Comparison of ENCODE assay signal across 13 cellular contexts in the genomic region with DNA sequence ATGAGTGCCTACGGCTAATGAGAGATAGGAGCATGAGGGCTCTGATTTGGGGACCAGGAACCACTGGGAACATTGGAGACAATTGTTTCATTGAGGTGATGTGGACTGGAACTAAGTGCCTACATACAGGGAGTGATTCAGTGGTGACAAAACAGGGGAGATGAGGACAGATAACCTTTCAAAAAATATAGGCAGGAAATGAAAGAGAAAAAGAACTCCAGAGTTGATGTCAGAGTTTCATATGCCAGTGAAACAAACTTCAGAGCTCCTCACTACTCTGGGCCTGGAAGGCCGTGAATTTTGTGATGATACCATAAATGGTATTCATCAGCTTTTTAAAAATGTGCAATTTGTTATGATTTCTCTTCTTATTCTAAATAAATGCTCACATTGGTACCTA. TPM values are rescaled to one million over a fixed set of nuclear protein-coding genes. Genes with fewer than 3 reads are reported as not detected.
DNase-seq lines count a peak whose midpoint lies in the region; ATAC-seq and TF ChIP-seq lines count a peak whose summit lies in the region.
"Had no signal": no experiment of that assay in that cellular context is flagged by ENCODE, and none has a peak within 500 bp of the region (broad histone marks: within the 10 kb centered on the region; RNA-seq: fewer than 3 reads in every experiment).

No MANE protein-coding gene starts in this region.

- peak overlapping the region; percentile 97 for H3K27ac Mint-ChIP-seq in activated CD4-positive, alpha-beta T cell treated with anti-CD3 and anti-CD28 coated beads for 36 hours
- H3K27ac Mint-ChIP-seq in IgD-negative memory B cell (peak overlapping the region; percentile 7 to 92 (median 85)), chondrocyte (ENCODE audit: unreplicated experiment) (no peak overlapping the region)
- peak overlapping the region; percentile 89 for H3K27ac Mint-ChIP-seq in activated naive CD8-positive, alpha-beta T cell treated with anti-CD3 and anti-CD28 coated beads, Interleukin-2, amount 10 ng/mL, durations not matched to agents 7 days and 5 days

- H3K27me3 Mint-ChIP-seq in activated CD4-positive, alpha-beta T cell treated with anti-CD3 and anti-CD28 coated beads for 36 hours = peaks cover 4% of the 10 kb centered on the region
- H3K27me3 Mint-ChIP-seq in IgD-negative memory B cell (no peaks in the 10 kb centered on the region), chondrocyte (ENCODE audit: low read depth) (no peaks in the 10 kb centered on the region)
- H3K27me3 Mint-ChIP-seq in activated naive CD8-positive, alpha-beta T cell treated with anti-CD3 and anti-CD28 coated beads, Interleukin-2, amount 10 ng/mL, durations not matched to agents 7 days and 5 days = no peaks in the 10 kb centered on the region

- no peak for TF ChIP-seq CTCF in chondrocyte (IDR thresholded peaks at IDR 0.05)

- H3K27ac ChIP-seq in skin epidermis = peak overlapping the region in 11 of 21 experiments; percentile 18 to 90 (median 73)
- H3K27ac ChIP-seq: ovary had no signal

- no peak for DNase-seq in activated CD4-positive, alpha-beta T cell treated with anti-CD3 and anti-CD28 coated beads for 36 hours
- DNase-seq in activated CD4-positive, alpha-beta T cell treated with anti-CD3 and anti-CD28 coated beads, Interleukin-2, amount 50 U/mL, for 1 hour = no peak
- no peak for DNase-seq in activated naive CD8-positive, alpha-beta T cell treated with anti-CD3 and anti-CD28 coated beads, Interleukin-2, amount 10 ng/mL, durations not matched to agents 7 days and 5 days
- DNase-seq in effector CD4-positive, alpha-beta T cell = no peak
- DNase-seq in NCI-H1694 (lab: John Stamatoyannopoulos, UW) (no peak), chondrocyte (ENCODE audit: low spot score) (no peak)
- DNase-seq: head of caudate nucleus, NCI-H2227 treated with DMSO at 0.1 percent for 48 hours, ovary had no signal

- POLR2A ChIA-PET in activated CD4-positive, alpha-beta T cell treated with anti-CD3 and anti-CD28 coated beads for 36 hours (lab: Charles Lee) = interaction anchor here (0.6 to 2.4 kb wide), 8 partner anchors 10 to 196 kb away, joined by 3 to 17 read pairs (median 5); a partner anchor contains a TSS
- POLR2A ChIA-PET in activated naive CD8-positive, alpha-beta T cell treated with anti-CD3 and anti-CD28 coated beads, Interleukin-2, amount 10 ng/mL, durations not matched to agents 7 days and 5 days (lab: Charles Lee) = interaction anchor here (1.3 to 2.4 kb wide), 5 partner anchors 23 to 166 kb away, joined by 4 to 11 read pairs (median 7); a partner anchor contains a TSS

- peaks cover 50% of the 10 kb centered on the region for H3K4me1 Mint-ChIP-seq in activated CD4-positive, alpha-beta T cell treated with anti-CD3 and anti-CD28 coated beads for 36 hours
- H3K4me1 Mint-ChIP-seq in IgD-negative memory B cell (peaks cover 31 to 39% (median 33%) of the 10 kb centered on the region in 3 donors), chondrocyte (ENCODE audit: low read depth) (peaks cover 5% of the 10 kb centered on the region)
- H3K4me1 Mint-ChIP-seq in activated naive CD8-positive, alpha-beta T cell treated with anti-CD3 and anti-CD28 coated beads, Interleukin-2, amount 10 ng/mL, durations not matched to agents 7 days and 5 days = peaks cover 48% of the 10 kb centered on the region

- H3K4me3 Mint-ChIP-seq in activated CD4-positive, alpha-beta T cell treated with anti-CD3 and anti-CD28 coated beads for 36 hours = peak overlapping the region; percentile 31
- peak overlapping the region in 2 of 4 donors; percentile 58 to 89 for H3K4me3 Mint-ChIP-seq in IgD-negative memory B cell
- peak overlapping the region; percentile 72 for H3K4me3 Mint-ChIP-seq in activated naive CD8-positive, alpha-beta T cell treated with anti-CD3 and anti-CD28 coated beads, Interleukin-2, amount 10 ng/mL, durations not matched to agents 7 days and 5 days
- H3K4me3 Mint-ChIP-seq in chondrocyte (ENCODE audit: unreplicated experiment) = no peak overlapping the region

- no peaks in the 10 kb centered on the region for H3K36me3 Mint-ChIP-seq in activated CD4-positive, alpha-beta T cell treated with anti-CD3 and anti-CD28 coated beads for 36 hours (ENCODE audit: low read depth)
- H3K36me3 Mint-ChIP-seq in IgD-negative memory B cell (no peaks in the 10 kb centered on the region), chondrocyte (ENCODE audit: low read depth) (no peaks in the 10 kb centered on the region)
- peaks cover 9% of the 10 kb centered on the region for H3K36me3 Mint-ChIP-seq in activated naive CD8-positive, alpha-beta T cell treated with anti-CD3 and anti-CD28 coated beads, Interleukin-2, amount 10 ng/mL, durations not matched to agents 7 days and 5 days

- CTCF ChIA-PET in activated CD4-positive, alpha-beta T cell treated with anti-CD3 and anti-CD28 coated beads for 36 hours (lab: Charles Lee) = interaction anchor here (0.9 to 2.1 kb wide), 3 partner anchors 10 to 27 kb away, joined by 4 to 6 read pairs (median 6); no protein-coding TSS in a partner anchor

- H3K9me3 Mint-ChIP-seq in activated CD4-positive, alpha-beta T cell treated with anti-CD3 and anti-CD28 coated beads for 36 hours (ENCODE audit: low read depth) = peaks cover 2% of the 10 kb centered on the region
- no peaks in the 10 kb centered on the region for H3K9me3 Mint-ChIP-seq in IgD-negative memory B cell
- peaks cover 1% of the 10 kb centered on the region for H3K9me3 Mint-ChIP-seq in activated naive CD8-positive, alpha-beta T cell treated with anti-CD3 and anti-CD28 coated beads, Interleukin-2, amount 10 ng/mL, durations not matched to agents 7 days and 5 days
- no peaks in the 10 kb centered on the region for H3K9me3 Mint-ChIP-seq in chondrocyte (ENCODE audit: low read depth)

- peak; percentile 63 for ATAC-seq in activated CD4-positive, alpha-beta T cell treated with anti-CD3 and anti-CD28 coated beads for 36 hours
- ATAC-seq in activated naive CD8-positive, alpha-beta T cell treated with anti-CD3 and anti-CD28 coated beads, Interleukin-2, amount 10 ng/mL, durations not matched to agents 7 days and 5 days (ENCODE audit: low read depth) = peak; percentile 16
- ATAC-seq: Panc1 had no signal

- intact Hi-C loops in activated CD4-positive, alpha-beta T cell treated with anti-CD3 and anti-CD28 coated beads for 36 hours (cut with DNase I, micrococcal nuclease) = loop anchor here (1.0 to 2.0 kb wide), 5 partner anchors 23 to 166 kb away; no protein-coding TSS in a partner anchor

- H3K4me3 ChIP-seq in skin epidermis = no peak overlapping the region
- H3K4me3 ChIP-seq: ovary had no signal

RNA-seq across cellular contexts. Expression of a gene that starts 39.3 kb away (rescaled TPM):
- total RNA-seq in activated CD4-positive, alpha-beta T cell treated with anti-CD3 and anti-CD28 coated beads for 36 hours = 1 to 10 TPM; 3.6 to 4.0 TPM
- polyA plus RNA-seq in IgD-negative memory B cell = 0.63 TPM
- 1 to 10 TPM; 4.5 to 4.6 TPM for total RNA-seq in activated naive CD8-positive, alpha-beta T cell treated with anti-CD3 and anti-CD28 coated beads, Interleukin-2, amount 10 ng/mL, durations not matched to agents 7 days and 5 days
- not detected in 3 replicates for total RNA-seq in chondrocyte
- total RNA-seq: lower leg skin had no signal
